8 cellular contexts compared by ENCODE assay signal in genomic region chr4:110049951-110050925, GRCh38.
DNase-seq lines count a peak whose midpoint lies in the region; ATAC-seq and TF ChIP-seq lines count a peak whose summit lies in the region.

No MANE protein-coding gene starts in this region.

- no peaks in the 10 kb centered on the region for H3K27me3 Mint-ChIP-seq in chondrocyte (ENCODE audit: low read depth)

- no peaks in the 10 kb centered on the region for H3K4me1 ChIP-seq in lung (ENCODE audit: control insufficient read depth in 2 of 2, insufficient read depth in 2 of 2, low read length in 2 of 2)

- H3K27ac ChIP-seq in AG04450 (ENCODE audit: low read depth, low read length) (no peak overlapping the region), VCaP (no peak overlapping the region), lung (ENCODE audit: low read depth in 1 of 2, low read length in 1 of 2) (no peak overlapping the region)

- WGBS in lung, 2 donors = 61 to 69% methylated on average over 9 of the region's 9 CpGs

- H3K9me3 ChIP-seq in AG04450 (ENCODE audit: control insufficient read depth, insufficient read depth, low read length) (no peaks in the 10 kb centered on the region), lung (ENCODE audit: control insufficient read depth in 2 of 2, insufficient read depth in 1 of 2, low read length in 1 of 2) (peaks cover 0 to 2% of the 10 kb centered on the region in 2 donors)

- no peak overlapping the region for H3K27ac Mint-ChIP-seq in chondrocyte (ENCODE audit: unreplicated experiment)

- no peak overlapping the region for H3K4me3 ChIP-seq in AG04450 (ENCODE audit: low read depth, low read length)
- H3K4me3 ChIP-seq in lung = no peak overlapping the region

- DNase-seq in AG04450 (ENCODE audit: low read depth, low spot score) = peak; percentile 20
- DNase-seq in LoVo (ENCODE audit: low spot score) = peak; percentile 43
- no peak for DNase-seq in chondrocyte (ENCODE audit: low spot score)
- DNase-seq in lung (ENCODE audit: low spot score) = no peak
- peak; percentile 2 to 9 for DNase-seq in stimulated activated CD8-positive, alpha-beta memory T cell treated with anti-CD3 and anti-CD28 coated beads, Interleukin-4, amount 100 ng/mL, for 1 hour (ENCODE audit: low read depth in 2 of 2, low spot score in 1 of 2)

- no peaks in the 10 kb centered on the region for H3K27me3 ChIP-seq in AG04450 (ENCODE audit: control insufficient read depth, insufficient read depth, low read length)
- no peaks in the 10 kb centered on the region for H3K27me3 ChIP-seq in lung (ENCODE audit: control insufficient read depth, insufficient read depth)

- H3K4me3 Mint-ChIP-seq in chondrocyte (ENCODE audit: unreplicated experiment) = no peak overlapping the region

- no peaks in the 10 kb centered on the region for H3K36me3 ChIP-seq in lung (ENCODE audit: control insufficient read depth in 2 of 2, insufficient read depth in 2 of 2, low read length in 2 of 2)

- peaks cover 10% of the 10 kb centered on the region for H3K4me1 Mint-ChIP-seq in chondrocyte (ENCODE audit: low read depth)

- peak; percentile 51 for ATAC-seq in GM18508 (IDR thresholded peaks at IDR 0.05; ENCODE audit: insufficient read depth, unreplicated experiment)
- ATAC-seq in lung (ENCODE audit: insufficient read depth, low FRiP score) = peak; percentile 71
- ATAC-seq in HG02588 (IDR thresholded peaks at IDR 0.05; ENCODE audit: unreplicated experiment) = no peak

- CTCF ChIA-PET in AG04450 (lab: Charles Lee) = interaction anchor here (0.5 to 3.8 kb wide), 54 partner anchors 7 to 1980 kb away, joined by 3 to 28 read pairs (median 4); partner anchors contain the start of gene ELOVL6

- peak; percentile 88 for TF ChIP-seq CTCF in AG04450 (IDR thresholded peaks at IDR 0.05; ENCODE audit: low read depth, low read length)
- TF ChIP-seq CTCF in VCaP (conservative IDR thresholded peaks at IDR 0.05) = peak; percentile 81
- peak; percentile 90 for TF ChIP-seq CTCF in chondrocyte (IDR thresholded peaks at IDR 0.05)
- TF ChIP-seq CTCF in lung (IDR thresholded peaks at IDR 0.05; ENCODE audit: control extremely low read depth, extremely low read depth) = peak; percentile 61

- no peaks in the 10 kb centered on the region for H3K9me3 Mint-ChIP-seq in chondrocyte (ENCODE audit: low read depth)

- peaks cover 4% of the 10 kb centered on the region for H3K36me3 Mint-ChIP-seq in chondrocyte (ENCODE audit: low read depth)

- POLR2A ChIA-PET in AG04450 (lab: Yijun Ruan, JAX) = no interaction called here

Comparison
In these comparisons a context has a peak if more than half of its experiments do, and no peak if none do; other contexts are left out.
1. DNase-seq: peak in AG04450 (single experiment), LoVo (single experiment) and stimulated activated CD8-positive, alpha-beta memory T cell treated with anti-CD3 and anti-CD28 coated beads, Interleukin-4, amount 100 ng/mL, for 1 hour (2 of 2); none in chondrocyte (single experiment) and lung (single experiment).
2. Peak in every context shown above with its lines, with median percentiles within 50 percentile points of each other: CTCF ChIP-seq.